Comparison of ENCODE assay signal across 15 cellular contexts in genomic region chr11:2813141-2813908, GRCh38.
DNase-seq lines count a peak whose midpoint lies in the region; ATAC-seq, FAIRE-seq and TF ChIP-seq lines count a peak whose summit lies in the region.
"Had no signal": no experiment of that assay in that cellular context is flagged by ENCODE, and none has a peak within 500 bp of the region (broad histone marks: within the 10 kb centered on the region; RNA-seq: fewer than 3 reads in every experiment).

No MANE protein-coding gene starts in this region.

- WGBS in heart left ventricle, 4 donors, result 58 to 69% (median 64%) methylated on average over 14 of the region's 14 CpGs

- H3K4me3 ChIP-seq in heart left ventricle (no peak overlapping the region), gastrocnemius medialis (no peak overlapping the region)

- ATAC-seq in heart left ventricle (peak in 1 of 4 donors; percentile 5), gastrocnemius medialis (no peak), GM18867 (IDR thresholded peaks at IDR 0.05; ENCODE audit: unreplicated experiment) (no peak)

- peak; percentile 15 for DNase-seq in DMS53 (lab: John Stamatoyannopoulos, UW)
- DNase-seq in DMS53 treated with DMSO at 0.1 percent for 48 hours (lab: John Stamatoyannopoulos, UW; ENCODE audit: unreplicated experiment), result no peak
- DNase-seq in RPMI7951 (ENCODE audit: low read depth), result peak; percentile 64
- peak in 2 of 5 donors; percentile 37 to 44 for DNase-seq in heart left ventricle
- DNase-seq in gastrocnemius medialis, result no peak
- DNase-seq in GM12892 (ENCODE audit: insufficient read length), result no peak
- DNase-seq in C1 segment of cervical spinal cord (lab: John Stamatoyannopoulos, UW), result no peak
- DNase-seq: activated effector memory CD4-positive, alpha-beta T cell treated with anti-CD3 and anti-CD28 coated beads, Interleukin-2, amount 50 U/mL, for 16 hours; effector memory CD4-positive, alpha-beta T cell; NCI-H2171 treated with DMSO at 0.1 percent for 48 hours; stimulated activated CD4-positive, alpha-beta T cell treated with anti-CD3 and anti-CD28 coated beads, Interleukin-2, amount 100 ng/mL, for 48 hours had no signal

- H3K36me3 ChIP-seq in heart left ventricle (no peaks in the 10 kb centered on the region), gastrocnemius medialis (no peaks in the 10 kb centered on the region)

- H3K27ac ChIP-seq in heart left ventricle, result peak overlapping the region; percentile 45 to 86 (median 72)
- peak overlapping the region in 3 of 4 donors; percentile 47 to 65 (median 55) for H3K27ac ChIP-seq in gastrocnemius medialis
- H3K27ac ChIP-seq: 22Rv1, VCaP had no signal

- H3K9me3 ChIP-seq in heart left ventricle (peaks cover 0 to 11% (median 0%) of the 10 kb centered on the region in 12 donors), gastrocnemius medialis (peaks cover 0 to 5% (median 0%) of the 10 kb centered on the region in 3 donors)

- H3K27me3 ChIP-seq in heart left ventricle (no peaks in the 10 kb centered on the region), gastrocnemius medialis (peaks cover 0 to under 1% (median 0%) of the 10 kb centered on the region in 3 donors)

- TF ChIP-seq POLR2A in heart left ventricle (IDR thresholded peaks at IDR 0.05) (no peak), gastrocnemius medialis (IDR thresholded peaks at IDR 0.05) (no peak), GM12892 (IDR thresholded peaks at IDR 0.05; ENCODE audit: low read depth, low read length) (no peak)

- no peak for FAIRE-seq in GM12892 (lab: Jason Lieb, UNC)
- FAIRE-seq: GM18507 had no signal

- intact Hi-C loops in heart left ventricle (cut with DNase I), result loop anchor here in 2 of 10 donors (10.0 kb wide), 3 partner anchors 51 to 61 kb away; no protein-coding TSS in a partner anchor
- intact Hi-C loops in gastrocnemius medialis (cut with DNase I; ENCODE audit: low total_unique reads), result no loop called here

- in situ Hi-C loops in gastrocnemius medialis (cut with MboI; ENCODE audit: low sequenced_read_pairs in 4 of 4), result no loop called here

- H3K4me1 ChIP-seq in heart left ventricle, result peaks cover 2 to 28% (median 20%) of the 10 kb centered on the region in 12 donors
- H3K4me1 ChIP-seq in gastrocnemius medialis, result peaks cover 3 to 4% of the 10 kb centered on the region in 2 donors

- TF ChIP-seq CTCF in heart left ventricle (IDR thresholded peaks at IDR 0.05) (no peak), gastrocnemius medialis (IDR thresholded peaks at IDR 0.05 in 4 of 5, conservative IDR thresholded peaks at IDR 0.05 in 1 of 5) (no peak)

Comparison
In these comparisons a context has a peak if more than half of its experiments do, and no peak if none do; other contexts are left out.
1. DNase-seq: peak in DMS53 (single experiment) and RPMI7951 (single experiment); none in DMS53 treated with DMSO at 0.1 percent for 48 hours (single experiment), gastrocnemius medialis (0 of 2), GM12892 (single experiment) and C1 segment of cervical spinal cord (0 of 14).